13 cellular contexts compared by ENCODE assay signal in the genomic region with DNA sequence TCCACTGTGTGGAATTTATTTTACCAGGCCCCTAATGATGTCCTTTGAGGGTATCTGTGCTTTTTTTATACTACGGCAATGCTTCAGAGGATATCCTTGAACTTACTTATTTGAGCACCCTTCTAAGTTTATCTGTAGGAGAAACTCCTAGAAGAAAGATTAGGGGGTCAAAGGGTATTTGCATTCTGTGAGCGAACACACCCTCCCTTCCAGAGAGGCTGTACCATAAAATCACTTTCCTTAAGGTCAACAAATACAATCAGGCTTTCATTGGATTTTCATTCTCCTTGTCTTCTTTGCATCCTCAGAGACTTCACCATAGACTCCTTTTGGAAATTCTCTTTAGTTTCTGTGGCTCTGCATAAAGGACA. TPM values are rescaled to one million over a fixed set of nuclear protein-coding genes. Genes with fewer than 3 reads are reported as not detected.
"Had no signal": no experiment of that assay in that cellular context is flagged by ENCODE, and none has a peak within 500 bp of the region (broad histone marks: within the 10 kb centered on the region; RNA-seq: fewer than 3 reads in every experiment).

No MANE protein-coding gene starts in this region.

- H3K4me3 ChIP-seq: lower lobe of right lung, smooth muscle cell had no signal

- H3K4me3 Mint-ChIP-seq: central memory CD8-positive, alpha-beta T cell; immature natural killer cell; memory B cell; natural killer cell; neural crest cell; stimulated activated effector memory CD8-positive, alpha-beta T cell treated with anti-CD3 and anti-CD28 coated beads, Interleukin-12 subunit alpha, Interleukin-12 subunit beta, amount 100 ng/mL, for 72 hours; type B pancreatic cell had no signal

- H3K36me3 Mint-ChIP-seq: immature natural killer cell; natural killer cell; stimulated activated effector memory CD8-positive, alpha-beta T cell treated with anti-CD3 and anti-CD28 coated beads, Interleukin-12 subunit alpha, Interleukin-12 subunit beta, amount 100 ng/mL, for 72 hours; type B pancreatic cell had no signal

- H3K27me3 ChIP-seq: foreskin keratinocyte, right atrium auricular region had no signal

- DNase-seq: lower lobe of right lung, natural killer cell had no signal

- H3K9me3 ChIP-seq: left ventricle myocardium inferior, lower lobe of right lung, right atrium auricular region, thoracic aorta had no signal

- H3K36me3 ChIP-seq: left ventricle myocardium inferior, lower lobe of right lung, right atrium auricular region, thoracic aorta had no signal

- H3K9me3 Mint-ChIP-seq: central memory CD8-positive, alpha-beta T cell; immature natural killer cell; memory B cell; natural killer cell; stimulated activated effector memory CD8-positive, alpha-beta T cell treated with anti-CD3 and anti-CD28 coated beads, Interleukin-12 subunit alpha, Interleukin-12 subunit beta, amount 100 ng/mL, for 72 hours had no signal

- H3K27ac Mint-ChIP-seq: immature natural killer cell; memory B cell; natural killer cell; stimulated activated effector memory CD8-positive, alpha-beta T cell treated with anti-CD3 and anti-CD28 coated beads, Interleukin-12 subunit alpha, Interleukin-12 subunit beta, amount 100 ng/mL, for 72 hours; type B pancreatic cell had no signal

- ATAC-seq: stimulated activated effector memory CD8-positive, alpha-beta T cell treated with anti-CD3 and anti-CD28 coated beads, Interleukin-12 subunit alpha, Interleukin-12 subunit beta, amount 100 ng/mL, for 72 hours had no signal

RNA-seq across cellular contexts. Expression of a gene that starts 4.7 kb away (rescaled TPM):
- polyA plus RNA-seq: immature natural killer cell had no signal
